In genomic region chr16:72877374-72878028, GRCh38 we compare ENCODE assay signal across 10 cellular contexts.
DNase-seq lines count a peak whose midpoint lies in the region; ATAC-seq and TF ChIP-seq lines count a peak whose summit lies in the region.
"Had no signal": no experiment of that assay in that cellular context is flagged by ENCODE, and none has a peak within 500 bp of the region (broad histone marks: within the 10 kb centered on the region; RNA-seq: fewer than 3 reads in every experiment).

No MANE protein-coding gene starts in this region.

- H3K36me3 Mint-ChIP-seq in T-helper 2 cell treated with Interferon-gamma antibody and Interleukin-4, amounts not matched to agents 5 μg/mL and 100 μg/mL, for 36 hours (ENCODE audit: low read depth): no peaks in the 10 kb centered on the region
- H3K36me3 Mint-ChIP-seq in activated CD8-positive, alpha-beta T cell treated with anti-CD3 and anti-CD28 coated beads, Interleukin-2, amount 10 ng/mL, durations not matched to agents 7 days and 5 days (ENCODE audit: low read depth): peaks cover 2% of the 10 kb centered on the region

- H3K4me3 Mint-ChIP-seq in T-helper 2 cell treated with Interferon-gamma antibody and Interleukin-4, amounts not matched to agents 5 μg/mL and 100 μg/mL, for 36 hours: no peak overlapping the region
- H3K4me3 Mint-ChIP-seq in activated CD8-positive, alpha-beta T cell treated with anti-CD3 and anti-CD28 coated beads, Interleukin-2, amount 10 ng/mL, durations not matched to agents 7 days and 5 days: no peak overlapping the region
- H3K4me3 Mint-ChIP-seq: central memory CD8-positive, alpha-beta T cell had no signal

- H3K9me3 ChIP-seq in hepatocyte (ENCODE audit: low read depth) (no peaks in the 10 kb centered on the region), thoracic aorta (no peaks in the 10 kb centered on the region)

- POLR2A ChIA-PET in activated CD8-positive, alpha-beta T cell treated with anti-CD3 and anti-CD28 coated beads, Interleukin-2, amount 10 ng/mL, durations not matched to agents 7 days and 5 days (lab: Charles Lee): no interaction called here

- no peaks in the 10 kb centered on the region for H3K27me3 ChIP-seq in hepatocyte
- H3K27me3 ChIP-seq in thoracic aorta (replicated peaks; ENCODE audit: insufficient read depth): no peaks in the 10 kb centered on the region

- H3K79me2 ChIP-seq in hepatocyte: peaks cover 29% of the 10 kb centered on the region

- H3K9me3 Mint-ChIP-seq in T-helper 2 cell treated with Interferon-gamma antibody and Interleukin-4, amounts not matched to agents 5 μg/mL and 100 μg/mL, for 36 hours: no peaks in the 10 kb centered on the region
- no peaks in the 10 kb centered on the region for H3K9me3 Mint-ChIP-seq in activated CD8-positive, alpha-beta T cell treated with anti-CD3 and anti-CD28 coated beads, Interleukin-2, amount 10 ng/mL, durations not matched to agents 7 days and 5 days (ENCODE audit: insufficient read depth)
- H3K9me3 Mint-ChIP-seq: central memory CD8-positive, alpha-beta T cell had no signal

- H3K36me3 ChIP-seq in hepatocyte (replicated peaks; ENCODE audit: insufficient read depth, low read depth): no peaks in the 10 kb centered on the region
- no peaks in the 10 kb centered on the region for H3K36me3 ChIP-seq in thoracic aorta

- H3K27ac ChIP-seq in hepatocyte (peak overlapping the region; percentile 94), thoracic aorta (peak overlapping the region; percentile 37 to 58)

- CTCF ChIA-PET in activated CD8-positive, alpha-beta T cell treated with anti-CD3 and anti-CD28 coated beads, Interleukin-2, amount 10 ng/mL, durations not matched to agents 7 days and 5 days (lab: Charles Lee): interaction anchor here (1.1 kb wide), 1 partner anchor 21 kb away, joined by 3 read pairs; no protein-coding TSS in a partner anchor

- H4K20me1 ChIP-seq in hepatocyte (ENCODE audit: insufficient read depth, poor library complexity, severe bottlenecking): no peaks in the 10 kb centered on the region

- no peaks in the 10 kb centered on the region for H3K9me2 ChIP-seq in hepatocyte (replicated peaks; ENCODE audit: insufficient read depth)

- TF ChIP-seq CTCF in hepatocyte (IDR thresholded peaks at IDR 0.05; ENCODE audit: poor library complexity) (no peak), thoracic aorta (IDR thresholded peaks at IDR 0.05) (no peak)

- H3K27ac Mint-ChIP-seq in T-helper 2 cell treated with Interferon-gamma antibody and Interleukin-4, amounts not matched to agents 5 μg/mL and 100 μg/mL, for 36 hours: no peak overlapping the region
- peak overlapping the region; percentile 53 for H3K27ac Mint-ChIP-seq in activated CD8-positive, alpha-beta T cell treated with anti-CD3 and anti-CD28 coated beads, Interleukin-2, amount 10 ng/mL, durations not matched to agents 7 days and 5 days

- no peak for ATAC-seq in activated CD8-positive, alpha-beta T cell treated with anti-CD3 and anti-CD28 coated beads, Interleukin-2, amount 10 ng/mL, durations not matched to agents 7 days and 5 days
- ATAC-seq in thoracic aorta (ENCODE audit: insufficient number of reproducible peaks, low FRiP score, low read depth) (peak; percentile 28), HG02840 (IDR thresholded peaks at IDR 0.05; ENCODE audit: low FRiP score, unreplicated experiment) (no peak), HG03442 (IDR thresholded peaks at IDR 0.05; ENCODE audit: unreplicated experiment) (no peak)

- H3K4me3 ChIP-seq in hepatocyte (no peak overlapping the region), thoracic aorta (no peak overlapping the region)

- no peak overlapping the region for H2AFZ ChIP-seq in hepatocyte

- H3K27me3 Mint-ChIP-seq in T-helper 2 cell treated with Interferon-gamma antibody and Interleukin-4, amounts not matched to agents 5 μg/mL and 100 μg/mL, for 36 hours (ENCODE audit: low read depth): no peaks in the 10 kb centered on the region
- H3K27me3 Mint-ChIP-seq in activated CD8-positive, alpha-beta T cell treated with anti-CD3 and anti-CD28 coated beads, Interleukin-2, amount 10 ng/mL, durations not matched to agents 7 days and 5 days (ENCODE audit: low read depth): peaks cover 3% of the 10 kb centered on the region
- H3K27me3 Mint-ChIP-seq: central memory CD8-positive, alpha-beta T cell had no signal

- H3K4me1 ChIP-seq in hepatocyte (ENCODE audit: insufficient read depth) (peaks cover 43% of the 10 kb centered on the region), thoracic aorta (ENCODE audit: control insufficient read depth in 1 of 2, low read depth in 2 of 2) (peaks cover 26 to 62% of the 10 kb centered on the region in 2 donors)

- peaks cover 28% of the 10 kb centered on the region for H3K4me1 Mint-ChIP-seq in T-helper 2 cell treated with Interferon-gamma antibody and Interleukin-4, amounts not matched to agents 5 μg/mL and 100 μg/mL, for 36 hours (ENCODE audit: low read depth)
- H3K4me1 Mint-ChIP-seq in activated CD8-positive, alpha-beta T cell treated with anti-CD3 and anti-CD28 coated beads, Interleukin-2, amount 10 ng/mL, durations not matched to agents 7 days and 5 days (ENCODE audit: low read depth): peaks cover 41% of the 10 kb centered on the region
- H3K4me1 Mint-ChIP-seq: central memory CD8-positive, alpha-beta T cell had no signal

- H3K4me2 ChIP-seq in hepatocyte: peak overlapping the region; percentile 62

- peak; percentile 4 for DNase-seq in T-helper 2 cell treated with Interferon-gamma antibody and Interleukin-4, amounts not matched to agents 5 μg/mL and 100 μg/mL, for 36 hours (ENCODE audit: low spot score)
- DNase-seq in T-helper 2 cell (no peak), hepatocyte (ENCODE audit: low spot score) (peak; percentile 77), thoracic aorta (ENCODE audit: low spot score) (no peak), mesenteric fat pad (ENCODE audit: low spot score) (no peak)
- DNase-seq in activated CD8-positive, alpha-beta T cell treated with anti-CD3 and anti-CD28 coated beads, Interleukin-2, amount 10 ng/mL, durations not matched to agents 7 days and 5 days: no peak
- DNase-seq: AML-193 had no signal

- WGBS in hepatocyte (ENCODE audit: low lambda C conversion rate, missing lambda C conversion rate): 39% methylated on average over 12 of the region's 12 CpGs

Comparison
In these comparisons a context has a peak if more than half of its experiments do, and no peak if none do; other contexts are left out.
1. DNase-seq: peak in T-helper 2 cell treated with Interferon-gamma antibody and Interleukin-4, amounts not matched to agents 5 μg/mL and 100 μg/mL, for 36 hours (single experiment) and hepatocyte (single experiment); none in T-helper 2 cell (0 of 5), activated CD8-positive, alpha-beta T cell treated with anti-CD3 and anti-CD28 coated beads, Interleukin-2, amount 10 ng/mL, durations not matched to agents 7 days and 5 days (single experiment), thoracic aorta (single experiment) and mesenteric fat pad (single experiment).